In the genomic region with DNA sequence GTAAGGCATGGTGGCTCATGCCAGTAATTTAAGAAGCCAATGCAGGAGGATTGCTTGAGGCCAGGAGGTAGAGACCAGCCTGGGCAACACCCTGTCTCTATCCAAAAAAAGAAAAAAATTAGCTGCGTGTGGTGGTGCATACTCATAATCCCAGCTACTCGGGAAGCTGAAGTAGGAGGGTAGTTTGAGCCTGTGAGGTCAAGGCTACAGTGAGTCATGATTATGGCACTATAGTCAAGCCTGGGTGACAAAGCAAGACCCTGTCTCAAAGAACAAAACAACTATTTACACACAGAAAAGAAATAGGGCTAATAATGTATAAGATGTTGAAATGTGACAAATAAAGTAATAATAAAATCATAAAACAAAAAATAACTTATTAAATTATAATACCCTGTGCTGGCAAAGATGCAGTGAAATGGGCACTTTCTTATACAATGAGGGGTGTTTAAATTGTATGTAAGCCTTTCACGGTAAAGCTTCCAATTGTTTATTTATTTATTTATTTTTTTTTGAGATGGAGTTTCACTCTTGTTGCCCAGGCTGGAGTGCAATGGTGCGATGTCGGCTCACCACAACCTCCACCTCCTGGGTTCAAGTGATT, we compare ENCODE assay signal across 19 cellular contexts.
DNase-seq lines count a peak whose midpoint lies in the region; ATAC-seq, FAIRE-seq and TF ChIP-seq lines count a peak whose summit lies in the region.
"Had no signal": no experiment of that assay in that cellular context is flagged by ENCODE, and none has a peak within 500 bp of the region (broad histone marks: within the 10 kb centered on the region; RNA-seq: fewer than 3 reads in every experiment).

No MANE protein-coding gene starts in this region.

- H2AFZ ChIP-seq in PC-3 (ENCODE audit: low read length) = no peak overlapping the region
- H2AFZ ChIP-seq in osteoblast (ENCODE audit: low read length) = no peak overlapping the region

- H3K4me1 ChIP-seq in PC-3 (ENCODE audit: insufficient read depth, low read length) (no peaks in the 10 kb centered on the region; the same call in 1 of the 2 replicates), osteoblast (ENCODE audit: insufficient read depth, low read length) (no peaks in the 10 kb centered on the region), small intestine (ENCODE audit: control insufficient read depth in 2 of 2, insufficient read depth in 1 of 2, low read depth in 1 of 2, low read length in 1 of 2) (no peaks in the 10 kb centered on the region)
- H3K4me1 ChIP-seq: gastroesophageal sphincter had no signal

- H3K4me1 Mint-ChIP-seq in HFFc6 (ENCODE audit: low read depth) (peaks cover 40% of the 10 kb centered on the region), Calu3 (ENCODE audit: low read depth, unreplicated experiment) (no peaks in the 10 kb centered on the region)
- H3K4me1 Mint-ChIP-seq: activated naive CD8-positive, alpha-beta T cell treated with anti-CD3 and anti-CD28 coated beads, Interleukin-2, amount 50 U/mL, for 24 hours had no signal

- ATAC-seq in PC-3 = no peak
- ATAC-seq: activated naive CD8-positive, alpha-beta T cell treated with anti-CD3 and anti-CD28 coated beads, Interleukin-2, amount 50 U/mL, for 24 hours; gastroesophageal sphincter had no signal

- H3K36me3 Mint-ChIP-seq in HFFc6 (ENCODE audit: low read depth) (peaks cover 32% of the 10 kb centered on the region; the same call in 1 of the 2 replicates), Calu3 (ENCODE audit: insufficient read depth, unreplicated experiment) (no peaks in the 10 kb centered on the region)

- H3K4me3 ChIP-seq in PC-3 (ENCODE audit: low read length) (no peak overlapping the region), epithelial cell of esophagus (ENCODE audit: low read length) (no peak overlapping the region), osteoblast (ENCODE audit: insufficient read depth, low read length) (no peak overlapping the region), small intestine (ENCODE audit: low read depth in 1 of 2, low read length in 2 of 2) (no peak overlapping the region)
- H3K4me3 ChIP-seq: coronary artery, gastroesophageal sphincter, SK-N-MC had no signal

- H3K9me3 Mint-ChIP-seq in HFFc6 (peaks cover 3% of the 10 kb centered on the region; the same call in 1 of the 2 replicates), Calu3 (ENCODE audit: low read depth, unreplicated experiment) (no peaks in the 10 kb centered on the region)

- H3K27ac ChIP-seq in PC-3 (ENCODE audit: low read length) (no peak overlapping the region), osteoblast (ENCODE audit: low read depth, low read length) (peak overlapping the region; percentile 11), small intestine (ENCODE audit: low read depth in 1 of 2, low read length in 1 of 2) (no peak overlapping the region)
- H3K27ac ChIP-seq: coronary artery, gastroesophageal sphincter, SK-N-MC, WERI-Rb-1 had no signal

- FAIRE-seq in small intestine (lab: Jason Lieb, UNC) = no peak
- FAIRE-seq: endometrium, H54 had no signal

- H3K27me3 Mint-ChIP-seq in HFFc6 (ENCODE audit: insufficient read depth) (no peaks in the 10 kb centered on the region), Calu3 (ENCODE audit: unreplicated experiment) (no peaks in the 10 kb centered on the region)
- H3K27me3 Mint-ChIP-seq: activated naive CD8-positive, alpha-beta T cell treated with anti-CD3 and anti-CD28 coated beads, Interleukin-2, amount 50 U/mL, for 24 hours; memory B cell had no signal

- H3K27me3 ChIP-seq in PC-3 (ENCODE audit: low read length) (no peaks in the 10 kb centered on the region), osteoblast (ENCODE audit: insufficient read depth, low read length) (no peaks in the 10 kb centered on the region), small intestine (ENCODE audit: control insufficient read depth in 2 of 2, insufficient read depth in 2 of 2, low read length in 2 of 2) (no peaks in the 10 kb centered on the region)
- H3K27me3 ChIP-seq: gastroesophageal sphincter had no signal

- no peaks in the 10 kb centered on the region for H3K9me2 ChIP-seq in PC-3 (replicated peaks; ENCODE audit: low read length)

- WGBS in small intestine, 3 donors = 97 to 99% (median 98%) methylated on average over 4 to 5 of the region's 5 CpGs

- TF ChIP-seq CTCF in HFFc6 (IDR thresholded peaks at IDR 0.05) (no peak), PC-3 (conservative IDR thresholded peaks at IDR 0.05; ENCODE audit: low read depth, low read length) (no peak), epithelial cell of esophagus (IDR thresholded peaks at IDR 0.05; ENCODE audit: insufficient read depth, low read depth, low read length, missing control alignments) (no peak), osteoblast (IDR thresholded peaks at IDR 0.05; ENCODE audit: extremely low read depth, low read depth, low read length) (no peak), Calu3 (IDR thresholded peaks at IDR 0.05; ENCODE audit: unreplicated experiment) (no peak), GM10266 (IDR thresholded peaks at IDR 0.05; ENCODE audit: control insufficient read depth, insufficient read depth, low read depth, missing control alignments) (no peak)

- no peak overlapping the region for H3K9ac ChIP-seq in PC-3 (ENCODE audit: low read length)

- peak overlapping the region; percentile 15; the same call in 1 of the 2 replicates for H3K4me3 Mint-ChIP-seq in HFFc6
- H3K4me3 Mint-ChIP-seq in Calu3 (ENCODE audit: low read depth, unreplicated experiment) = no peak overlapping the region
- H3K4me3 Mint-ChIP-seq: activated naive CD8-positive, alpha-beta T cell treated with anti-CD3 and anti-CD28 coated beads, Interleukin-2, amount 50 U/mL, for 24 hours; memory B cell had no signal

- peak overlapping the region; percentile 78 for H3K27ac Mint-ChIP-seq in HFFc6
- no peak overlapping the region for H3K27ac Mint-ChIP-seq in Calu3 (ENCODE audit: unreplicated experiment)
- H3K27ac Mint-ChIP-seq: activated naive CD8-positive, alpha-beta T cell treated with anti-CD3 and anti-CD28 coated beads, Interleukin-2, amount 50 U/mL, for 24 hours; memory B cell had no signal

- H3K79me2 ChIP-seq in PC-3 (ENCODE audit: low read length) (no peaks in the 10 kb centered on the region), osteoblast (ENCODE audit: insufficient read depth, low read length) (no peaks in the 10 kb centered on the region)

- H4K20me1 ChIP-seq in PC-3 (ENCODE audit: low read length) (no peaks in the 10 kb centered on the region), osteoblast (ENCODE audit: insufficient read depth, low read length) (no peaks in the 10 kb centered on the region)

- no peaks in the 10 kb centered on the region for H3K36me3 ChIP-seq in PC-3 (ENCODE audit: low read depth, low read length)
- no peaks in the 10 kb centered on the region for H3K36me3 ChIP-seq in osteoblast (ENCODE audit: insufficient read depth, low read length)
- H3K36me3 ChIP-seq in small intestine (ENCODE audit: control insufficient read depth in 2 of 2, insufficient read depth in 2 of 2, low read length in 2 of 2) = no peaks in the 10 kb centered on the region
- H3K36me3 ChIP-seq: WERI-Rb-1 had no signal

- intact Hi-C loops in PC-3 (cut with micrococcal nuclease) = no loop called here
- intact Hi-C loops in Calu3 (cut with micrococcal nuclease; ENCODE audit: unreplicated experiment) = no loop called here

- POLR2A ChIA-PET in PC-3 (lab: Charles Lee; ENCODE audit: unreplicated experiment) = interaction anchor here (0.7 kb wide), 1 partner anchor 182 kb away, joined by 3 read pairs; no protein-coding TSS in a partner anchor

- H3K9me3 ChIP-seq in PC-3 (ENCODE audit: low read length) (no peaks in the 10 kb centered on the region), osteoblast (ENCODE audit: low read depth, low read length) (no peaks in the 10 kb centered on the region), small intestine (ENCODE audit: control insufficient read depth, low read depth) (no peaks in the 10 kb centered on the region)

- H3K4me2 ChIP-seq in PC-3 (ENCODE audit: low read length) (no peak overlapping the region), osteoblast (ENCODE audit: insufficient read depth, low read length) (no peak overlapping the region)

- CTCF ChIA-PET in PC-3 (lab: Charles Lee) = interaction anchor here (0.6 kb wide), 1 partner anchor 305 kb away, joined by 8 read pairs; the partner anchor contains the start of gene ASL
- CTCF ChIA-PET in Calu3 (lab: Charles Lee) = no interaction called here

- DNase-seq in HFFc6 (peak; percentile 48), PC-3 (peak; percentile 3), epithelial cell of esophagus (ENCODE audit: low read depth) (peak; percentile 71), osteoblast (ENCODE audit: insufficient read length, low spot score, missing footprints) (no peak), GM03348 (ENCODE audit: low spot score) (no peak), Calu3 (no peak), small intestine (no peak), GM10266 (ENCODE audit: extremely low spot score) (no peak)
- DNase-seq: activated effector memory CD4-positive, alpha-beta T cell treated with Interleukin-2 at 50 U/mL for 16 hours; activated naive CD8-positive, alpha-beta T cell treated with anti-CD3 and anti-CD28 coated beads, Interleukin-2, amount 50 U/mL, for 24 hours; nucleus accumbens; retina; WERI-Rb-1 had no signal

- BruUV-seq in PC-3 (replicated peaks; lab: Mats Ljungman, UMichigan) = no TSS peak
- BruUV-seq in Calu3 (replicated peaks; lab: Mats Ljungman, UMichigan) = no TSS peak

- H3F3A ChIP-seq in PC-3 (ENCODE audit: low read length, unreplicated experiment) = no peaks in the 10 kb centered on the region

Comparison
In these comparisons a context has a peak if more than half of its experiments do, and no peak if none do; other contexts are left out.
1. DNase-seq: peak in HFFc6 (single experiment), PC-3 (single experiment) and epithelial cell of esophagus (single experiment); none in osteoblast (single experiment), GM03348 (single experiment), Calu3 (single experiment), small intestine (single experiment) and GM10266 (single experiment).